ENCODE assay signal across 1 cellular context in the genomic region with DNA sequence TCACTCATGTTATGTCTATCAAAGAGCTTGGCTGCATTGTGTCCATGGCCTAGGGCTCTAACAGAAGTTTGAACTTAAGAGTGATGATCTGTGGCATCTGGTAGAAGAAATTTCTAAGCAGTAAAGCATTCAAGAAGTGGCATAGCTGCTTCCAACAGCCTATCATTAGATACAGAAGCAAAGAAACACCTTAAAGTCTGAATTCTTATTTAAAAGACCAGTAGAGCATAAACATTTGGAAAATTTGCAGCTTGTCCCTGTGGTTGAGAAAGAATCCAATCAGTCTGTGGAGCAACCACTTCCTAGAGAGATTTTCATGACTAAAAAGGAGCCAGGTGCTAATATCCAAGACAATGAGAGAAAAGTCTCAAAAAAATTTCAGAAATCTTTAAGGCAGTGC.
TF ChIP-seq lines count a peak whose summit lies in the region.

No MANE protein-coding gene starts in this region.

TF ChIP-seq in GM23338, 12 proteins besides CTCF, POLR2A, EP300 and RAD21:
- TF ChIP-seq REST (IDR thresholded peaks at IDR 0.05; ENCODE audit: unreplicated experiment) = no peak
- no peak for TF ChIP-seq ZNF114 (CRISPR knock-in tag; IDR thresholded peaks at IDR 0.05)
- TF ChIP-seq ZNF331 (CRISPR knock-in tag; IDR thresholded peaks at IDR 0.05; ENCODE audit: low read depth) = no peak
- TF ChIP-seq JUNB (IDR thresholded peaks at IDR 0.05; ENCODE audit: unreplicated experiment) = no peak
- TF ChIP-seq STAT1 (IDR thresholded peaks at IDR 0.05; ENCODE audit: unreplicated experiment) = no peak
- TF ChIP-seq CREB1 (CRISPR knock-in tag; IDR thresholded peaks at IDR 0.05; ENCODE audit: low read depth) = no peak
- no peak for TF ChIP-seq EZH2phosphoT487 (IDR thresholded peaks at IDR 0.05; ENCODE audit: unreplicated experiment)
- no peak for TF ChIP-seq EZH2 (IDR thresholded peaks at IDR 0.05; ENCODE audit: low read depth, unreplicated experiment)
- TF ChIP-seq POLR2AphosphoS5 (IDR thresholded peaks at IDR 0.05; ENCODE audit: low read depth) = no peak
- TF ChIP-seq ETS1 (IDR thresholded peaks at IDR 0.05) = no peak
